31 cellular contexts compared by ENCODE assay signal in genomic region chr16:11265124-11265523, GRCh38. TPM values are rescaled to one million over a fixed set of nuclear protein-coding genes. Genes with fewer than 3 reads are reported as not detected.
"Had no signal": no experiment of that assay in that cellular context is flagged by ENCODE, and none has a peak within 500 bp of the region (broad histone marks: within the 10 kb centered on the region; RNA-seq: fewer than 3 reads in every experiment).

No MANE protein-coding gene starts in this region.

- DNase-seq: activated CD4-positive, alpha-beta T cell treated with anti-CD3 and anti-CD28 coated beads, Interleukin-2, amount 50 U/mL, for 48 hours; activated CD4-positive, CD25-positive, alpha-beta regulatory T cell; activated gamma-delta T cell; activated naive CD4-positive, alpha-beta T cell treated with anti-CD3 and anti-CD28 coated beads for 36 hours; activated T-cell treated with anti-CD3 and anti-CD28 coated beads for 4 hours; activated T-cell treated with anti-CD3 and anti-CD28 coated beads, Interleukin-2, amount 50 U/mL, for 48 hours; adrenal gland; anterior cingulate cortex; NCI-H1092; NCI-H1417; NCI-H1930; NCI-H2107; NCI-H2171 treated with DMSO at 0.1 percent for 48 hours; NCI-H345; NCI-H510A; NCI-H526 treated with DMSO at 0.1 percent for 48 hours; NK-92 treated with Interleukin-12 subunit alpha and Interleukin-12 subunit beta, amount 100 ng/mL, for 24 hours; RPMI8226; T-helper 1 cell had no signal

- H3K27ac ChIP-seq: adrenal gland, KMS-11, SK-N-MC, VCaP had no signal

- H3K27ac Mint-ChIP-seq: IgD-negative memory B cell had no signal

- H3K27me3 ChIP-seq: adrenal gland had no signal

- H3K9ac ChIP-seq: KMS-11 had no signal

- H3K9me3 ChIP-seq: adrenal gland had no signal

- H3K4me3 ChIP-seq: adrenal gland, SK-N-MC had no signal

- H3K36me3 ChIP-seq: adrenal gland had no signal

- H3K36me3 Mint-ChIP-seq: activated naive CD8-positive, alpha-beta T cell; IgD-negative memory B cell had no signal

- H3K9me3 Mint-ChIP-seq: activated naive CD4-positive, alpha-beta T cell treated with anti-CD3 and anti-CD28 coated beads for 36 hours; activated T-helper 17 cell treated with anti-CD3 and anti-CD28 coated beads, Interleukin-2, amount 50 U/mL, for 72 hours; IgD-negative memory B cell had no signal

- H3K27me3 Mint-ChIP-seq: activated naive CD8-positive, alpha-beta T cell had no signal

- H3K4me3 Mint-ChIP-seq: activated naive CD4-positive, alpha-beta T cell treated with anti-CD3 and anti-CD28 coated beads for 36 hours; activated naive CD8-positive, alpha-beta T cell had no signal

- ATAC-seq: activated T-helper 17 cell treated with anti-CD3 and anti-CD28 coated beads, Interleukin-2, amount 50 U/mL, for 72 hours; Panc1 had no signal

- H3K4me2 ChIP-seq: KMS-11 had no signal

- H3K4me1 ChIP-seq: adrenal gland had no signal

RNA-seq across cellular contexts. Expression of gene TNP2, which starts 4.0 kb away (rescaled TPM):
- total RNA-seq: activated CD8-positive, alpha-beta memory T cell treated with anti-CD3 and anti-CD28 coated beads for 36 hours; activated naive CD4-positive, alpha-beta T cell treated with anti-CD3 and anti-CD28 coated beads for 36 hours; activated T-helper 17 cell treated with anti-CD3 and anti-CD28 coated beads, Interleukin-2, amount 50 U/mL, for 72 hours; adrenal gland; cardiac septum; MCF 10A; Right ventricle myocardium inferior; T-helper 2 cell treated with Interferon-gamma antibody and Interleukin-4, amounts not matched to agents 100 ng/mL and 5 ng/mL, for 36 hours had no signal
- polyA plus RNA-seq: adrenal gland, IgD-negative memory B cell had no signal

RNA-seq across cellular contexts. Expression of gene PRM3, which starts 8.3 kb away (rescaled TPM):
- total RNA-seq: activated CD8-positive, alpha-beta memory T cell treated with anti-CD3 and anti-CD28 coated beads for 36 hours; activated naive CD4-positive, alpha-beta T cell treated with anti-CD3 and anti-CD28 coated beads for 36 hours; activated T-helper 17 cell treated with anti-CD3 and anti-CD28 coated beads, Interleukin-2, amount 50 U/mL, for 72 hours; adrenal gland; cardiac septum; MCF 10A; Right ventricle myocardium inferior; T-helper 2 cell treated with Interferon-gamma antibody and Interleukin-4, amounts not matched to agents 100 ng/mL and 5 ng/mL, for 36 hours had no signal
- polyA plus RNA-seq: adrenal gland, IgD-negative memory B cell had no signal

RNA-seq across cellular contexts. Expression of gene PRM2, which starts 11.2 kb away (rescaled TPM):
- total RNA-seq: activated CD8-positive, alpha-beta memory T cell treated with anti-CD3 and anti-CD28 coated beads for 36 hours; activated naive CD4-positive, alpha-beta T cell treated with anti-CD3 and anti-CD28 coated beads for 36 hours; activated T-helper 17 cell treated with anti-CD3 and anti-CD28 coated beads, Interleukin-2, amount 50 U/mL, for 72 hours; adrenal gland; cardiac septum; MCF 10A; Right ventricle myocardium inferior; T-helper 2 cell treated with Interferon-gamma antibody and Interleukin-4, amounts not matched to agents 100 ng/mL and 5 ng/mL, for 36 hours had no signal
- polyA plus RNA-seq: adrenal gland, IgD-negative memory B cell had no signal

RNA-seq across cellular contexts. Expression of gene PRM1, which starts 16.0 kb away (rescaled TPM):
- total RNA-seq: activated CD8-positive, alpha-beta memory T cell treated with anti-CD3 and anti-CD28 coated beads for 36 hours; activated naive CD4-positive, alpha-beta T cell treated with anti-CD3 and anti-CD28 coated beads for 36 hours; activated T-helper 17 cell treated with anti-CD3 and anti-CD28 coated beads, Interleukin-2, amount 50 U/mL, for 72 hours; adrenal gland; cardiac septum; MCF 10A; Right ventricle myocardium inferior; T-helper 2 cell treated with Interferon-gamma antibody and Interleukin-4, amounts not matched to agents 100 ng/mL and 5 ng/mL, for 36 hours had no signal
- polyA plus RNA-seq: adrenal gland, IgD-negative memory B cell had no signal
